1 cellular context compared by ENCODE assay signal in the genomic region with DNA sequence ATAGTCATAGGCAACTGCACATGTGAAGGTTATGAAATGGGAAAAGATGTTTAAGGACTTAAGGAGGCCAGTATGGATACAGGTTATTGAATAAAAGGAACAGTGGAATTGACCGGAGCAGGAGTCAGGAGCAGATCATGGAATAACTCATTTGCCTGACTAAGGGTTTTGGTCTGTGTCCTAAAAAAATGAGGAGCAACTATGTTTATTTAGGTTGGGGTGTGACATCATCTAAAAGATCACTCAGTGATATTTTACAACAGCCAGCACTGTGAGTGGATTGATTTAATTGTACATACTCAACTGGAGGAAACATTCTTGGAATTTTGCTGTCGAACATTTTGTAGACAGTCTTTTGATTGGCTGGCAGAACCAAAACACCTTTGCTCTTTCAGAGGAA.
TF ChIP-seq lines count a peak whose summit lies in the region.

No MANE protein-coding gene starts in this region.

TF ChIP-seq in K562, 482 proteins besides CTCF, POLR2A, EP300 and RAD21 (continued from another document):
- no peak for TF ChIP-seq YY1 (IDR thresholded peaks at IDR 0.05; ENCODE audit: borderline replicate concordance in 1 of 3, control insufficient read depth in 1 of 3, extremely low read depth in 1 of 3, insufficient read depth in 3 of 3, insufficient read length in 1 of 3, insufficient replicate concordance in 2 of 3, low read depth in 1 of 3, low read length in 2 of 3)
- TF ChIP-seq, protein P1, sequence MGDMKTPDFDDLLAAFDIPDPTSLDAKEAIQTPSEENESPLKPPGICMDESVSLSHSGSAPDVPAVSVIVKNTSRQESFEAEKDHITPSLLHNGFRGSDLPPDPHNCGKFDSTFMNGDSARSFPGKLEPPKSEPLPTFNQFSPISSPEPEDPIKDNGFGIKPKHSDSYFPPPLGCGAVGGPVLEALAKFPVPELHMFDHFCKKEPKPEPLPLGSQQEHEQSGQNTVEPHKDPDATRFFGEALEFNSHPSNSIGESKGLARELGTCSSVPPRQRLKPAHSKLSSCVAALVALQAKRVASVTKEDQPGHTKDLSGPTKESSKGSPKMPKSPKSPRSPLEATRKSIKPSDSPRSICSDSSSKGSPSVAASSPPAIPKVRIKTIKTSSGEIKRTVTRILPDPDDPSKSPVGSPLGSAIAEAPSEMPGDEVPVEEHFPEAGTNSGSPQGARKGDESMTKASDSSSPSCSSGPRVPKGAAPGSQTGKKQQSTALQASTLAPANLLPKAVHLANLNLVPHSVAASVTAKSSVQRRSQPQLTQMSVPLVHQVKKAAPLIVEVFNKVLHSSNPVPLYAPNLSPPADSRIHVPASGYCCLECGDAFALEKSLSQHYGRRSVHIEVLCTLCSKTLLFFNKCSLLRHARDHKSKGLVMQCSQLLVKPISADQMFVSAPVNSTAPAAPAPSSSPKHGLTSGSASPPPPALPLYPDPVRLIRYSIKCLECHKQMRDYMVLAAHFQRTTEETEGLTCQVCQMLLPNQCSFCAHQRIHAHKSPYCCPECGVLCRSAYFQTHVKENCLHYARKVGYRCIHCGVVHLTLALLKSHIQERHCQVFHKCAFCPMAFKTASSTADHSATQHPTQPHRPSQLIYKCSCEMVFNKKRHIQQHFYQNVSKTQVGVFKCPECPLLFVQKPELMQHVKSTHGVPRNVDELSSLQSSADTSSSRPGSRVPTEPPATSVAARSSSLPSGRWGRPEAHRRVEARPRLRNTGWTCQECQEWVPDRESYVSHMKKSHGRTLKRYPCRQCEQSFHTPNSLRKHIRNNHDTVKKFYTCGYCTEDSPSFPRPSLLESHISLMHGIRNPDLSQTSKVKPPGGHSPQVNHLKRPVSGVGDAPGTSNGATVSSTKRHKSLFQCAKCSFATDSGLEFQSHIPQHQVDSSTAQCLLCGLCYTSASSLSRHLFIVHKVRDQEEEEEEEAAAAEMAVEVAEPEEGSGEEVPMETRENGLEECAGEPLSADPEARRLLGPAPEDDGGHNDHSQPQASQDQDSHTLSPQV (IDR thresholded peaks at IDR 0.05): no peak
- TF ChIP-seq, protein P2, sequence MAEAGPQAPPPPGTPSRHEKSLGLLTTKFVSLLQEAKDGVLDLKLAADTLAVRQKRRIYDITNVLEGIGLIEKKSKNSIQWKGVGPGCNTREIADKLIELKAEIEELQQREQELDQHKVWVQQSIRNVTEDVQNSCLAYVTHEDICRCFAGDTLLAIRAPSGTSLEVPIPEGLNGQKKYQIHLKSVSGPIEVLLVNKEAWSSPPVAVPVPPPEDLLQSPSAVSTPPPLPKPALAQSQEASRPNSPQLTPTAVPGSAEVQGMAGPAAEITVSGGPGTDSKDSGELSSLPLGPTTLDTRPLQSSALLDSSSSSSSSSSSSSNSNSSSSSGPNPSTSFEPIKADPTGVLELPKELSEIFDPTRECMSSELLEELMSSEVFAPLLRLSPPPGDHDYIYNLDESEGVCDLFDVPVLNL (CRISPR knock-in tag; IDR thresholded peaks at IDR 0.05; ENCODE audit: low read depth): no peak
- no peak for TF ChIP-seq HNRNPUL1 (IDR thresholded peaks at IDR 0.05; ENCODE audit: low read length)
- TF ChIP-seq, protein P3, sequence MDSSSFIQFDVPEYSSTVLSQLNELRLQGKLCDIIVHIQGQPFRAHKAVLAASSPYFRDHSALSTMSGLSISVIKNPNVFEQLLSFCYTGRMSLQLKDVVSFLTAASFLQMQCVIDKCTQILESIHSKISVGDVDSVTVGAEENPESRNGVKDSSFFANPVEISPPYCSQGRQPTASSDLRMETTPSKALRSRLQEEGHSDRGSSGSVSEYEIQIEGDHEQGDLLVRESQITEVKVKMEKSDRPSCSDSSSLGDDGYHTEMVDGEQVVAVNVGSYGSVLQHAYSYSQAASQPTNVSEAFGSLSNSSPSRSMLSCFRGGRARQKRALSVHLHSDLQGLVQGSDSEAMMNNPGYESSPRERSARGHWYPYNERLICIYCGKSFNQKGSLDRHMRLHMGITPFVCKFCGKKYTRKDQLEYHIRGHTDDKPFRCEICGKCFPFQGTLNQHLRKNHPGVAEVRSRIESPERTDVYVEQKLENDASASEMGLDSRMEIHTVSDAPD (CRISPR knock-in tag; IDR thresholded peaks at IDR 0.05): no peak
- TF ChIP-seq NFE2 (IDR thresholded peaks at IDR 0.05; ENCODE audit: low read depth): no peak
- TF ChIP-seq MXI1 (IDR thresholded peaks at IDR 0.05; ENCODE audit: low read depth, low read length): no peak
TF ChIP-seq in K562: peak in this region for 0.
